Comparison of ENCODE assay signal across 19 cellular contexts in the genomic region with DNA sequence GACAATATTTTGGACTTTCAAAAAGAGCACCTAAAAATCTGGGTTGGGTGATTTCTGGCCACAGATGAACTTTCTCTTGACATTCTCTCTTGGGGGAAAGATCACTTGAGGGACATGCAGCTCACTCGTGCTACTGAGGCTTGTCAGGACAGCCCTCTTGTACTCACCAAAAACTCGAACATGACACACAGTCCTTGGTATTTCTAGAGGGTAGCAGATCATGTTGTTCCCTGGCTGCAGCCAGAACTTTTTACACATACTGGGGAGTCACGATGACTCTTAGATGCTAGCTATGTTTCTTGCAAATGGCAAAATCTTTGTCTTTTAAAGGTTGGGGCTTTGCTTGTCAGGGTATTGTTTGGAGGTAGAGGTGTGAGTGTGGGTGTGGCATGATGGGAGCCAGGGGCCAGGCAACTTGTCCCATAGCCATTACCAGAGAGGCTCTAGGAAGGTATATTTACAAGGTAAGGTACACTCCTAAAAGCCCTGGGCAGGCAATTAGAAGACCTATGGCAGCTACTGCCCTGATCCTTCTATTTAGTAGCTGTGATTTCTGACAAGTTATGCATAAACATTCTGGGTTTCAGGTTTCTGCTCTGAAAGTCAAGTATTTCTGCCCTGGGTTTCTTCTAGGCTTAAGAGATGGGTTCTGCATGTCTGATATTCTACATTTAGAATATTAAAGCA.
A peak's percentile ranks its signal among the peaks of the same experiment; 100 is the strongest.
DNase-seq lines count a peak whose midpoint lies in the region; ATAC-seq and TF ChIP-seq lines count a peak whose summit lies in the region.
"Had no signal": no experiment of that assay in that cellular context is flagged by ENCODE, and none has a peak within 500 bp of the region (broad histone marks: within the 10 kb centered on the region; RNA-seq: fewer than 3 reads in every experiment).

No MANE protein-coding gene starts in this region.

- peaks cover 18% of the 10 kb centered on the region for H3K4me1 Mint-ChIP-seq in HFFc6 (ENCODE audit: low read depth)
- no peaks in the 10 kb centered on the region for H3K4me1 Mint-ChIP-seq in natural killer cell
- H3K4me1 Mint-ChIP-seq: activated CD4-positive, alpha-beta T cell treated with anti-CD3 and anti-CD28 coated beads, Interleukin-2, amount 10 ng/mL, durations not matched to agents 7 days and 5 days; naive thymus-derived CD4-positive, alpha-beta T cell had no signal

- in situ Hi-C loops in G401 (cut with HindIII; ENCODE audit: low sequenced_read_pairs) = no loop called here

- no peaks in the 10 kb centered on the region for H3K36me3 ChIP-seq in mesodermal cell (ENCODE audit: control insufficient read depth, insufficient read depth, low read length)
- H3K36me3 ChIP-seq: adrenal gland, ovary, sigmoid colon, transverse colon had no signal

- H3K36me3 Mint-ChIP-seq in HFFc6 (ENCODE audit: low read depth) (no peaks in the 10 kb centered on the region), natural killer cell (no peaks in the 10 kb centered on the region)
- H3K36me3 Mint-ChIP-seq: naive thymus-derived CD4-positive, alpha-beta T cell had no signal

- H3K27ac Mint-ChIP-seq in HFFc6 (peak overlapping the region; percentile 37; the same call in 1 of the 2 replicates), natural killer cell (no peak overlapping the region)
- H3K27ac Mint-ChIP-seq: activated CD4-positive, alpha-beta T cell treated with anti-CD3 and anti-CD28 coated beads, Interleukin-2, amount 10 ng/mL, durations not matched to agents 7 days and 5 days; naive thymus-derived CD4-positive, alpha-beta T cell had no signal

- H3K4me3 ChIP-seq in mesodermal cell (ENCODE audit: extremely low read depth, insufficient read depth, low read length, poor library complexity, severe bottlenecking) = no peak overlapping the region
- H3K4me3 ChIP-seq: adrenal gland, lung, ovary, sigmoid colon, transverse colon had no signal

- ATAC-seq in HG02588 (IDR thresholded peaks at IDR 0.05; ENCODE audit: unreplicated experiment) (no peak), natural killer cell (no peak), HG03342 (IDR thresholded peaks at IDR 0.05; ENCODE audit: unreplicated experiment) (no peak)
- ATAC-seq: naive thymus-derived CD4-positive, alpha-beta T cell had no signal

- peaks cover 6% of the 10 kb centered on the region for H3K9me3 ChIP-seq in mesodermal cell (ENCODE audit: control insufficient read depth, low read length)
- H3K9me3 ChIP-seq: adrenal gland, ovary, sigmoid colon, transverse colon had no signal

- intact Hi-C loops in natural killer cell (cut with micrococcal nuclease) = no loop called here

- WGBS in mesodermal cell (ENCODE audit: insufficient coverage in 2 of 2), 2 experiments = 80 to 100% methylated on average over 1 of the region's 3 CpGs

- DNase-seq in G401 (ENCODE audit: low spot score) (peak; percentile 16), HFFc6 (no peak), fibroblast of gingiva (ENCODE audit: low read depth) (peak; percentile 2), natural killer cell (no peak), OCI-M1 (lab: John Stamatoyannopoulos, UW) (no peak)
- DNase-seq: activated CD4-positive, alpha-beta T cell treated with anti-CD3 and anti-CD28 coated beads, Interleukin-2, amount 10 ng/mL, durations not matched to agents 7 days and 5 days; activated gamma-delta T cell treated with Interleukin-2 at 50 U/mL for 16 hours; adrenal gland; DMS79 treated with DMSO at 0.1 percent for 48 hours; naive thymus-derived CD4-positive, alpha-beta T cell; ovary; sigmoid colon; stimulated activated CD4-positive, alpha-beta T cell treated with anti-CD3 and anti-CD28 coated beads, Interleukin-1b, Interleukin-23, amount 100 ng/mL, for 48 hours; stimulated activated naive CD4-positive, alpha-beta T cell treated with Interleukin-2 at 50 U/mL for 16 hours; transverse colon had no signal

- H3K4me3 Mint-ChIP-seq in HFFc6 = no peak overlapping the region
- H3K4me3 Mint-ChIP-seq in natural killer cell = no peak overlapping the region
- H3K4me3 Mint-ChIP-seq: activated CD4-positive, alpha-beta T cell treated with anti-CD3 and anti-CD28 coated beads, Interleukin-2, amount 10 ng/mL, durations not matched to agents 7 days and 5 days; naive thymus-derived CD4-positive, alpha-beta T cell had no signal

- peak overlapping the region; percentile 33 for H3K27ac ChIP-seq in mesodermal cell (ENCODE audit: low read depth, low read length, severe bottlenecking)
- H3K27ac ChIP-seq: adrenal gland, ovary, sigmoid colon, transverse colon had no signal

- TF ChIP-seq CTCF in HFFc6 (IDR thresholded peaks at IDR 0.05) (no peak), natural killer cell (IDR thresholded peaks at IDR 0.05) (no peak)

- H3K4me1 ChIP-seq in mesodermal cell (ENCODE audit: control insufficient read depth, insufficient read depth, low read length, poor library complexity, severe bottlenecking) = peaks cover 10% of the 10 kb centered on the region
- H3K4me1 ChIP-seq: adrenal gland, transverse colon had no signal

- H3K27me3 Mint-ChIP-seq in HFFc6 (ENCODE audit: insufficient read depth) (peaks cover under 1% of the 10 kb centered on the region; the same call in 1 of the 2 replicates), natural killer cell (ENCODE audit: low read depth in 2 of 2) (no peaks in the 10 kb centered on the region)
- H3K27me3 Mint-ChIP-seq: activated CD4-positive, alpha-beta T cell treated with anti-CD3 and anti-CD28 coated beads, Interleukin-2, amount 10 ng/mL, durations not matched to agents 7 days and 5 days had no signal

- H3K9me3 Mint-ChIP-seq in HFFc6 (peaks cover 15% of the 10 kb centered on the region), natural killer cell (peaks cover 3 to 8% of the 10 kb centered on the region in 2 donors)
- H3K9me3 Mint-ChIP-seq: activated CD4-positive, alpha-beta T cell treated with anti-CD3 and anti-CD28 coated beads, Interleukin-2, amount 10 ng/mL, durations not matched to agents 7 days and 5 days had no signal

Comparison
In these comparisons a context has a peak if more than half of its experiments do, and no peak if none do; other contexts are left out.
1. DNase-seq: peak in G401 (single experiment) and fibroblast of gingiva (single experiment); none in HFFc6 (single experiment), natural killer cell (single experiment) and OCI-M1 (single experiment).